In the genomic region with DNA sequence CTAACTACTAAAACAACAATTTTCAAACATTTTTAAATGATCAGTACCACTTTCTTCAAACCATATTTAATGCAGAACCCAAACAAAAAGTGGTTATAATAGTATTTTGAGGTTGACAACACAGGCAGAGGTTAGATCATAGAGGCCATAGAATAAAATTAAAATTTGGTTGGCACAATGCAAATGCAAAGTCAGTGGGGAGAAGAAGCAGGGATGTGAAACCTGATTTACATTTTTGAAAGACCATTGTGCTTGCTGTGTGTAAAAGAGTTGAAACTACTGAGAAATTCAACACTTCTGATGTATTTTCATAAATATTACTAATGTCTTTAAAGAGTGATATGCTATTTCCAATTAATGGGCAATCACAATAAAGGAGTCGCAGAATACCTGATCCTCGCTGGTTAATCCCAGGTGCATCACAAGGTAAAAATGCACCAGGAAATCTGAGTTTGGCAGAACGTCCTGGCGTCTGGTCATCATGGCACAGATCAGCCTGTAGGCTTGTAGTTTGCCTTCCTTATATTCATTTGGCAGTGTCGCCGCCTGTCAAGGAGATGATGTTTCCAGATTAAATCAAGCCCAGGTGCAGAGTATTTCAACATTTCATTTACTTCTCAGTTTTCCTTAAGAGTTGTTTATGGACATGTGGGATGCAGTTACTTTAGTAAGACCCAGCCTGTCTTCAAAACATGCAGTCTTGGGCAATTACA, we compare ENCODE assay signal across 20 cellular contexts.
DNase-seq lines count a peak whose midpoint lies in the region; ATAC-seq, FAIRE-seq and TF ChIP-seq lines count a peak whose summit lies in the region.
"Had no signal": no experiment of that assay in that cellular context is flagged by ENCODE, and none has a peak within 500 bp of the region (broad histone marks: within the 10 kb centered on the region; RNA-seq: fewer than 3 reads in every experiment).

No MANE protein-coding gene starts in this region.

- no peak overlapping the region for H3K4me3 ChIP-seq in LNCaP clone FGC (ENCODE audit: low read depth, low read length)
- H3K4me3 ChIP-seq: A549 had no signal

- FAIRE-seq in GM18507 (lab: Jason Lieb, UNC), result peak; percentile 33
- FAIRE-seq: D721Med had no signal

- TF ChIP-seq CTCF in LNCaP clone FGC (IDR thresholded peaks at IDR 0.05; ENCODE audit: control insufficient read depth, extremely low read depth, insufficient read depth) (0 out of 2 replicates have a peak, but pooled peaks have one; percentile 10), VCaP (conservative IDR thresholded peaks at IDR 0.05) (no peak)

- no peak for ATAC-seq in GM21825 (IDR thresholded peaks at IDR 0.05; ENCODE audit: unreplicated experiment)
- no peak for ATAC-seq in HG02970 (IDR thresholded peaks at IDR 0.05; ENCODE audit: low FRiP score, unreplicated experiment)
- ATAC-seq: A549; CD8-positive, alpha-beta T cell had no signal

- peak overlapping the region; percentile 47; the same call in 1 of the 2 replicates for H3K27ac ChIP-seq in VCaP
- H3K27ac ChIP-seq: A549, HL-60 had no signal

- DNase-seq in GM18507 (ENCODE audit: extremely low spot score, insufficient read length, low read depth) (no peak), LNCaP clone FGC (ENCODE audit: low read depth) (peak; percentile 81), fibroblast of gingiva (ENCODE audit: low read depth) (peak; percentile 2), NCI-H1436 treated with DMSO at 0.1 percent for 48 hours (lab: John Stamatoyannopoulos, UW) (no peak), GM19238 (ENCODE audit: insufficient read length, low spot score) (no peak)
- DNase-seq: BE2C; CD8-positive, alpha-beta T cell; COR-L47; DMS153; DMS79 treated with DMSO at 0.1 percent for 48 hours; EL; GDM1; HCEC 1CT; HFFc6 had no signal

Comparison
In these comparisons a context has a peak if more than half of its experiments do, and no peak if none do; other contexts are left out.
1. DNase-seq: peak in LNCaP clone FGC (single experiment) and fibroblast of gingiva (single experiment); none in GM18507 (single experiment), NCI-H1436 treated with DMSO at 0.1 percent for 48 hours (single experiment) and GM19238 (single experiment).